ENCODE assay signal across 1 cellular context in the genomic region with DNA sequence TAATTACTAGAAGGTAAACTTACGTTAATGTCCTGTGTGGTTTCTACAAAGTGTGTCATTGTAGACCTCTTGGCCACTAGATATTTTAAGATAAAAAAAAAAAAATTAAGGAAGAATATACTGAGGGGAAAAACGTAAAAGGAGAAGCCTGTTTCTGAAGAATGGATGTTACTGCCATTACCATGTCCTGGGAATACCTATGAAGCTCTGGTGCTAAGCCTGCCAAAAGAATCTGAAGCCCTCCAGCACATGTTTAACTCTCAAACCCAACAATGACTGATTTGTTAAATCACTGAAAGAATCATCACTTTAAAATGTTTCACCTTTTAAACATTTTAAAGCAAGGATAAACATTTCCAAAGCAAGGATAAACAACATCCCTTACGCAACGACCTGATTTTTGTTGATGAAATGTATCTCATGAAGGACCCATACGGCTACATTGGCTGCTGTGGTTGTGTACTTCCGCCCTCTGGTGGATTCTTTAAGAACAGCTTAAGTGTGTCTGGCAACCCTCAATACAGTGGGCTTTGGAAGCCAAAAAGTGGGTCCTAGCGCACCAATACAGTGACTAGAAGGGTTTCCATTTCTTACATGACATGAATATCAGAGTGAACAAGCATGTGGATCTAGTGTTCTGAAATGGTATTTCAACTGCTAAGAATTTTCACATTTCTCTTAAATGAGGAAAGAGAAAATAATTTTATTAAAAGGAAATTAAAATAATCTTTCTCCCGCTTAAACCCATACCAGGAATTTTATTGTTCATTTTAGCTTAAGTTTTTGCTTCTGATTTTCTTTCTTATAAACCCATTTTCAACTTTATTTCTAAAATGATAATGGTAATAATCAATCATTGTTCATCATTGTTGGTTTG.
A peak's percentile ranks its signal among the peaks of the same experiment; 100 is the strongest.
TF ChIP-seq lines count a peak whose summit lies in the region.

No MANE protein-coding gene starts in this region.

TF ChIP-seq in IMR-90, 13 proteins besides CTCF, POLR2A, EP300 and RAD21 (continued from another document):
- no peak for TF ChIP-seq ELK1 (IDR thresholded peaks at IDR 0.05; ENCODE audit: borderline replicate concordance, low read depth, low read length)
- TF ChIP-seq BHLHE40 (IDR thresholded peaks at IDR 0.05; ENCODE audit: low read depth, low read length): no peak; the same call in 1 of the 2 replicates
- TF ChIP-seq CEBPB (IDR thresholded peaks at IDR 0.05; ENCODE audit: low read depth, low read length): peak; percentile 98
- TF ChIP-seq FOS (IDR thresholded peaks at IDR 0.05; ENCODE audit: low read depth, low read length): 0 out of 2 replicates have a peak, but pooled peaks have one; percentile 9
- no peak for TF ChIP-seq MAZ (IDR thresholded peaks at IDR 0.05; ENCODE audit: borderline replicate concordance, low read depth, low read length)
TF ChIP-seq in IMR-90: peak in this region for 3.
